In genomic region chr2:85678794-85679672, GRCh38 we compare ENCODE assay signal across 1 cellular context.
A peak's percentile ranks its signal among the peaks of the same experiment; 100 is the strongest.
TF ChIP-seq lines count a peak whose summit lies in the region.

No MANE protein-coding gene starts in this region.

TF ChIP-seq in HEK293, 187 proteins besides CTCF, POLR2A, EP300 and RAD21 (continued from another document):
- TF ChIP-seq ZNF645 (tag by site-specific recombination; IDR thresholded peaks at IDR 0.05) (no peak), GLIS2 (tag by site-specific recombination; IDR thresholded peaks at IDR 0.05) (peak; percentile 20; the same call in 1 of the 2 replicates), ZNF202 (tag by site-specific recombination; IDR thresholded peaks at IDR 0.05; ENCODE audit: borderline replicate concordance) (no peak), ZIC2 (tag by site-specific recombination; IDR thresholded peaks at IDR 0.05) (no peak), FEZF1 (tag by site-specific recombination; IDR thresholded peaks at IDR 0.05) (no peak), ZNF48 (tag by site-specific recombination; IDR thresholded peaks at IDR 0.05) (no peak), ZNF76 (tag by site-specific recombination; IDR thresholded peaks at IDR 0.05; ENCODE audit: borderline replicate concordance, low read depth) (no peak), ZNF37A (tag by site-specific recombination; IDR thresholded peaks at IDR 0.05) (no peak), ZFHX2 (tag by site-specific recombination; conservative IDR thresholded peaks at IDR 0.05) (no peak), ZBTB26 (tag by site-specific recombination; optimal IDR thresholded peaks at IDR 0.05) (peak; percentile 15), ZNF138 (tag by site-specific recombination; IDR thresholded peaks at IDR 0.05; ENCODE audit: borderline replicate concordance) (no peak), ZNF654 (tag by site-specific recombination; IDR thresholded peaks at IDR 0.05; ENCODE audit: low read depth) (peak; percentile 74), ZFP3 (tag by site-specific recombination; IDR thresholded peaks at IDR 0.05; ENCODE audit: low read depth) (no peak), YY1 (tag by site-specific recombination; IDR thresholded peaks at IDR 0.05) (no peak), ZNF239 (tag by site-specific recombination; IDR thresholded peaks at IDR 0.05) (no peak), ZNF843 (tag by site-specific recombination; IDR thresholded peaks at IDR 0.05) (no peak)
- TF ChIP-seq, protein P1, sequence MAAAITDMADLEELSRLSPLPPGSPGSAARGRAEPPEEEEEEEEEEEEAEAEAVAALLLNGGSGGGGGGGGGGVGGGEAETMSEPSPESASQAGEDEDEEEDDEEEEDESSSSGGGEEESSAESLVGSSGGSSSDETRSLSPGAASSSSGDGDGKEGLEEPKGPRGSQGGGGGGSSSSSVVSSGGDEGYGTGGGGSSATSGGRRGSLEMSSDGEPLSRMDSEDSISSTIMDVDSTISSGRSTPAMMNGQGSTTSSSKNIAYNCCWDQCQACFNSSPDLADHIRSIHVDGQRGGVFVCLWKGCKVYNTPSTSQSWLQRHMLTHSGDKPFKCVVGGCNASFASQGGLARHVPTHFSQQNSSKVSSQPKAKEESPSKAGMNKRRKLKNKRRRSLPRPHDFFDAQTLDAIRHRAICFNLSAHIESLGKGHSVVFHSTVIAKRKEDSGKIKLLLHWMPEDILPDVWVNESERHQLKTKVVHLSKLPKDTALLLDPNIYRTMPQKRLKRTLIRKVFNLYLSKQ (tag by site-specific recombination; IDR thresholded peaks at IDR 0.05; ENCODE audit: borderline replicate concordance) = no peak
- TF ChIP-seq, protein P2, sequence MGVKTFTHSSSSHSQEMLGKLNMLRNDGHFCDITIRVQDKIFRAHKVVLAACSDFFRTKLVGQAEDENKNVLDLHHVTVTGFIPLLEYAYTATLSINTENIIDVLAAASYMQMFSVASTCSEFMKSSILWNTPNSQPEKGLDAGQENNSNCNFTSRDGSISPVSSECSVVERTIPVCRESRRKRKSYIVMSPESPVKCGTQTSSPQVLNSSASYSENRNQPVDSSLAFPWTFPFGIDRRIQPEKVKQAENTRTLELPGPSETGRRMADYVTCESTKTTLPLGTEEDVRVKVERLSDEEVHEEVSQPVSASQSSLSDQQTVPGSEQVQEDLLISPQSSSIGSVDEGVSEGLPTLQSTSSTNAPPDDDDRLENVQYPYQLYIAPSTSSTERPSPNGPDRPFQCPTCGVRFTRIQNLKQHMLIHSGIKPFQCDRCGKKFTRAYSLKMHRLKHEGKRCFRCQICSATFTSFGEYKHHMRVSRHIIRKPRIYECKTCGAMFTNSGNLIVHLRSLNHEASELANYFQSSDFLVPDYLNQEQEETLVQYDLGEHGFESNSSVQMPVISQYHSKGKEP (tag by site-specific recombination; IDR thresholded peaks at IDR 0.05) = no peak
- TF ChIP-seq, protein P3, sequence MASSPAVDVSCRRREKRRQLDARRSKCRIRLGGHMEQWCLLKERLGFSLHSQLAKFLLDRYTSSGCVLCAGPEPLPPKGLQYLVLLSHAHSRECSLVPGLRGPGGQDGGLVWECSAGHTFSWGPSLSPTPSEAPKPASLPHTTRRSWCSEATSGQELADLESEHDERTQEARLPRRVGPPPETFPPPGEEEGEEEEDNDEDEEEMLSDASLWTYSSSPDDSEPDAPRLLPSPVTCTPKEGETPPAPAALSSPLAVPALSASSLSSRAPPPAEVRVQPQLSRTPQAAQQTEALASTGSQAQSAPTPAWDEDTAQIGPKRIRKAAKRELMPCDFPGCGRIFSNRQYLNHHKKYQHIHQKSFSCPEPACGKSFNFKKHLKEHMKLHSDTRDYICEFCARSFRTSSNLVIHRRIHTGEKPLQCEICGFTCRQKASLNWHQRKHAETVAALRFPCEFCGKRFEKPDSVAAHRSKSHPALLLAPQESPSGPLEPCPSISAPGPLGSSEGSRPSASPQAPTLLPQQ (tag by site-specific recombination; IDR thresholded peaks at IDR 0.05) = no peak
